14 cellular contexts compared by ENCODE assay signal in the genomic region with DNA sequence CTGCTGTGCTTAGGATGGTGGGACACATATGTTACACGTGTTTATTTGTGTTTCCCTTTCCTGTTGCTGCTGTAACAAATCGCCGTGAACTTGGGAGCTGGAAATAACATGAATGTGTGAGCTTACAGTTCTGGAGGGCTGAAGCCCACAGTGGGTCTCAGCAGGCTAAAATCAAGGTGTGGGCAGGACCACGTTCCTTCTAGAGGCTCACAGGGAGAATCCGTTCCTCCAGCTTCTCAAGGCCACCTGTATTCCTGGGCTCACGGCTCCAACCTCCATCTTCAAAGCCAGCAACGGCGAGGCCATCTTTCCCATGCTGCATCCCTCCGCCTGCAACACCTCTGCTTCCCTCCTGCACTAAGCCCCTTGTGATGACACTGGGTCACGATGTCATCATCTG. TPM values are rescaled to one million over a fixed set of nuclear protein-coding genes. Genes with fewer than 3 reads are reported as not detected.
DNase-seq lines count a peak whose midpoint lies in the region; ATAC-seq and TF ChIP-seq lines count a peak whose summit lies in the region.
"Had no signal": no experiment of that assay in that cellular context is flagged by ENCODE, and none has a peak within 500 bp of the region (broad histone marks: within the 10 kb centered on the region; RNA-seq: fewer than 3 reads in every experiment).

No MANE protein-coding gene starts in this region.

- H3K27ac ChIP-seq in gastroesophageal sphincter = peak overlapping the region in 3 of 4 donors; percentile 67 to 73 (median 69)

- TF ChIP-seq CTCF in activated CD8-positive, alpha-beta T cell treated with anti-CD3 and anti-CD28 coated beads for 36 hours (IDR thresholded peaks at IDR 0.05) = no peak
- TF ChIP-seq CTCF in gastroesophageal sphincter (IDR thresholded peaks at IDR 0.05) (no peak), type B pancreatic cell (conservative IDR thresholded peaks at IDR 0.05) (no peak)

- TF ChIP-seq EP300 in gastroesophageal sphincter (IDR thresholded peaks at IDR 0.05) = no peak

- DNase-seq in activated naive CD4-positive, alpha-beta T cell treated with anti-CD3 and anti-CD28 coated beads for 36 hours = no peak
- no peak for DNase-seq in activated naive CD4-positive, alpha-beta T cell (lab: John Stamatoyannopoulos, UW)
- no peak for DNase-seq in activated CD8-positive, alpha-beta T cell treated with anti-CD3 and anti-CD28 coated beads for 36 hours
- DNase-seq in type B pancreatic cell (ENCODE audit: extremely low spot score, unreplicated experiment) (no peak), germinal center (ENCODE audit: low spot score) (no peak), NCI-H1436 (lab: John Stamatoyannopoulos, UW) (no peak)
- DNase-seq: DMS79 treated with DMSO at 0.1 percent for 48 hours, KBM-7, left colon, NCI-H69, RPMI8226 had no signal

- peak overlapping the region; percentile 63 for H3K27ac Mint-ChIP-seq in activated naive CD4-positive, alpha-beta T cell treated with anti-CD3 and anti-CD28 coated beads for 36 hours
- peak overlapping the region; percentile 96 for H3K27ac Mint-ChIP-seq in activated CD8-positive, alpha-beta T cell treated with anti-CD3 and anti-CD28 coated beads for 36 hours
- peak overlapping the region; percentile 56 for H3K27ac Mint-ChIP-seq in type B pancreatic cell

- no peaks in the 10 kb centered on the region for H3K9me3 ChIP-seq in gastroesophageal sphincter

- CTCF ChIA-PET in activated naive CD4-positive, alpha-beta T cell treated with anti-CD3 and anti-CD28 coated beads for 36 hours (lab: Charles Lee) = interaction anchor here (1.3 to 4.0 kb wide), 2 partner anchors 13 to 52 kb away, joined by 3 to 20 read pairs; no protein-coding TSS in a partner anchor
- CTCF ChIA-PET in activated CD8-positive, alpha-beta T cell treated with anti-CD3 and anti-CD28 coated beads for 36 hours (lab: Charles Lee) = interaction anchor here (3.1 to 6.8 kb wide), 3 partner anchors 14 to 58 kb away, joined by 20 to 55 read pairs (median 41); no protein-coding TSS in a partner anchor

- H3K9me3 Mint-ChIP-seq in activated naive CD4-positive, alpha-beta T cell treated with anti-CD3 and anti-CD28 coated beads for 36 hours = no peaks in the 10 kb centered on the region
- H3K9me3 Mint-ChIP-seq in activated CD8-positive, alpha-beta T cell treated with anti-CD3 and anti-CD28 coated beads for 36 hours = peaks cover 4% of the 10 kb centered on the region
- H3K9me3 Mint-ChIP-seq in type B pancreatic cell = no peaks in the 10 kb centered on the region

- intact Hi-C loops in activated naive CD4-positive, alpha-beta T cell treated with anti-CD3 and anti-CD28 coated beads for 36 hours (cut with micrococcal nuclease) = no loop called here
- intact Hi-C loops in activated CD8-positive, alpha-beta T cell treated with anti-CD3 and anti-CD28 coated beads for 36 hours (cut with micrococcal nuclease) = no loop called here

- no peak overlapping the region for H3K4me3 ChIP-seq in gastroesophageal sphincter

- H3K36me3 ChIP-seq in gastroesophageal sphincter = no peaks in the 10 kb centered on the region
- H3K36me3 ChIP-seq: heart left ventricle had no signal

- no peak for TF ChIP-seq POLR2A in gastroesophageal sphincter (IDR thresholded peaks at IDR 0.05)

- no peaks in the 10 kb centered on the region for H3K27me3 Mint-ChIP-seq in activated naive CD4-positive, alpha-beta T cell treated with anti-CD3 and anti-CD28 coated beads for 36 hours (ENCODE audit: low read depth)
- H3K27me3 Mint-ChIP-seq in activated CD8-positive, alpha-beta T cell treated with anti-CD3 and anti-CD28 coated beads for 36 hours = no peaks in the 10 kb centered on the region
- H3K27me3 Mint-ChIP-seq in type B pancreatic cell = no peaks in the 10 kb centered on the region

- H3K4me1 ChIP-seq in gastroesophageal sphincter = peaks cover 0 to 49% (median 7%) of the 10 kb centered on the region in 3 donors

- no peaks in the 10 kb centered on the region for H3K36me3 Mint-ChIP-seq in activated naive CD4-positive, alpha-beta T cell treated with anti-CD3 and anti-CD28 coated beads for 36 hours (ENCODE audit: low read depth)
- peaks cover 30% of the 10 kb centered on the region for H3K36me3 Mint-ChIP-seq in activated CD8-positive, alpha-beta T cell treated with anti-CD3 and anti-CD28 coated beads for 36 hours (ENCODE audit: low read depth)
- no peaks in the 10 kb centered on the region for H3K36me3 Mint-ChIP-seq in type B pancreatic cell

- WGBS in gastroesophageal sphincter (ENCODE audit: low coverage in 1 of 2), 2 donors = 89 to 90% methylated on average over 4 to 10 of the region's 10 CpGs

- POLR2A ChIA-PET in activated CD8-positive, alpha-beta T cell treated with anti-CD3 and anti-CD28 coated beads for 36 hours (lab: Charles Lee) = interaction anchor here (1.0 to 4.0 kb wide), 17 partner anchors 11 to 343 kb away, joined by 3 to 31 read pairs (median 4); partner anchors contain the start of gene SLC9A8

- H3K27me3 ChIP-seq in gastroesophageal sphincter = no peaks in the 10 kb centered on the region
- H3K27me3 ChIP-seq: heart left ventricle had no signal

- no peak for ATAC-seq in activated CD8-positive, alpha-beta T cell treated with anti-CD3 and anti-CD28 coated beads for 36 hours
- ATAC-seq in gastroesophageal sphincter = no peak
- ATAC-seq in GM21786 (IDR thresholded peaks at IDR 0.05; ENCODE audit: unreplicated experiment) = no peak
- ATAC-seq: left colon had no signal

- H3K4me3 Mint-ChIP-seq in activated naive CD4-positive, alpha-beta T cell treated with anti-CD3 and anti-CD28 coated beads for 36 hours = no peak overlapping the region
- H3K4me3 Mint-ChIP-seq in activated CD8-positive, alpha-beta T cell treated with anti-CD3 and anti-CD28 coated beads for 36 hours = peak overlapping the region; percentile 85
- H3K4me3 Mint-ChIP-seq in type B pancreatic cell = no peak overlapping the region

- H3K4me1 Mint-ChIP-seq in activated naive CD4-positive, alpha-beta T cell treated with anti-CD3 and anti-CD28 coated beads for 36 hours (ENCODE audit: low read depth) = peaks cover 42% of the 10 kb centered on the region
- H3K4me1 Mint-ChIP-seq in activated CD8-positive, alpha-beta T cell treated with anti-CD3 and anti-CD28 coated beads for 36 hours (ENCODE audit: low read depth) = peaks cover 75% of the 10 kb centered on the region
- H3K4me1 Mint-ChIP-seq in type B pancreatic cell (ENCODE audit: unreplicated experiment) = peaks cover 41% of the 10 kb centered on the region

RNA-seq across cellular contexts. Expression of gene PTGIS, which starts 27.4 kb away (rescaled TPM):
- not detected for total RNA-seq in activated naive CD4-positive, alpha-beta T cell treated with anti-CD3 and anti-CD28 coated beads for 36 hours
- 1 to 10 TPM; 1.5 to 1.6 TPM for total RNA-seq in activated CD8-positive, alpha-beta T cell treated with anti-CD3 and anti-CD28 coated beads for 36 hours
- total RNA-seq in gastroesophageal sphincter = 100 to 1,000 TPM in 3 of 4 donors, 10 to 100 TPM in 1; 75.3 to 169 (median 137) TPM
- 4.6 and 33.3 TPM in 2 replicates for total RNA-seq in type B pancreatic cell (ENCODE audit: low replicate concordance)
